In genomic region chr2:107437265-107437664, GRCh38 we compare ENCODE assay signal across 22 cellular contexts.
A peak's percentile ranks its signal among the peaks of the same experiment; 100 is the strongest.
DNase-seq lines count a peak whose midpoint lies in the region; ATAC-seq and FAIRE-seq lines count a peak whose summit lies in the region.
"Had no signal": no experiment of that assay in that cellular context is flagged by ENCODE, and none has a peak within 500 bp of the region (broad histone marks: within the 10 kb centered on the region; RNA-seq: fewer than 3 reads in every experiment).

No MANE protein-coding gene starts in this region.

- H3K4me3 Mint-ChIP-seq in CD8-positive, alpha-beta memory T cell: no peak overlapping the region
- H3K4me3 Mint-ChIP-seq: CD14-positive monocyte; CD4-positive, alpha-beta T cell; GM23338; H9 had no signal

- no peak for DNase-seq in RCC 7860 (ENCODE audit: low spot score)
- DNase-seq in small intestine: no peak
- DNase-seq in CD8-positive, alpha-beta memory T cell: no peak
- DNase-seq in NOMO-1 treated with dmso at 0.1 percent for 144 hours (lab: John Stamatoyannopoulos, UW; ENCODE audit: unreplicated experiment): no peak
- DNase-seq: AML-193; BE2C; Calu3; CD4-positive, alpha-beta T cell; COR-L47; DMS53; DMS79 treated with DMSO at 0.1 percent for 48 hours; H9 had no signal

- H3K27ac Mint-ChIP-seq in CD8-positive, alpha-beta memory T cell: no peak overlapping the region
- H3K27ac Mint-ChIP-seq: CD14-positive monocyte; CD4-positive, alpha-beta T cell; GM23338; H9 had no signal

- no peaks in the 10 kb centered on the region for H3K4me1 ChIP-seq in small intestine (ENCODE audit: control insufficient read depth in 2 of 2, insufficient read depth in 1 of 2, low read depth in 1 of 2, low read length in 1 of 2)
- H3K4me1 ChIP-seq in CD8-positive, alpha-beta memory T cell (ENCODE audit: insufficient read depth, low read length): no peaks in the 10 kb centered on the region
- H3K4me1 ChIP-seq: BE2C; BLaER1 treated with 17β-estradiol and CSF1 and Interleukin-3, amounts not matched to agents 10 nM and 100 nM had no signal

- H3K36me3 ChIP-seq in small intestine (ENCODE audit: control insufficient read depth in 2 of 2, insufficient read depth in 2 of 2, low read length in 2 of 2): no peaks in the 10 kb centered on the region
- no peaks in the 10 kb centered on the region for H3K36me3 ChIP-seq in CD8-positive, alpha-beta memory T cell (ENCODE audit: insufficient read depth, low read length)
- H3K36me3 ChIP-seq: BE2C; BLaER1 treated with 17β-estradiol and CSF1 and Interleukin-3, amounts not matched to agents 10 nM and 100 nM had no signal

- H3K36me3 Mint-ChIP-seq in CD8-positive, alpha-beta memory T cell: no peaks in the 10 kb centered on the region
- H3K36me3 Mint-ChIP-seq: CD14-positive monocyte had no signal

- FAIRE-seq in RCC 7860 (lab: Jason Lieb, UNC) (peak; percentile 96), colon (lab: Jason Lieb, UNC) (peak; percentile 99), islet of Langerhans (lab: Jason Lieb, UNC) (peak; percentile 9), small intestine (lab: Jason Lieb, UNC) (peak; percentile 98)
- FAIRE-seq: GM12892, GM19239 had no signal

- CTCF ChIA-PET in CD8-positive, alpha-beta memory T cell (lab: Charles Lee): no interaction called here

- H3K9me3 Mint-ChIP-seq in CD8-positive, alpha-beta memory T cell: peaks cover 0 to 19% (median 5%) of the 10 kb centered on the region in 5 donors
- H3K9me3 Mint-ChIP-seq: GM23338, H9 had no signal

- no peaks in the 10 kb centered on the region for H3K27me3 ChIP-seq in small intestine (ENCODE audit: control insufficient read depth in 2 of 2, insufficient read depth in 2 of 2, low read length in 2 of 2)
- H3K27me3 ChIP-seq in CD8-positive, alpha-beta memory T cell (ENCODE audit: insufficient read depth, low read length, poor library complexity, severe bottlenecking): no peaks in the 10 kb centered on the region
- H3K27me3 ChIP-seq: BE2C; BLaER1 treated with 17β-estradiol and CSF1 and Interleukin-3, amounts not matched to agents 10 nM and 100 nM had no signal

- POLR2A ChIA-PET in CD8-positive, alpha-beta memory T cell (lab: Charles Lee): no interaction called here

- no peak overlapping the region for H3K4me3 ChIP-seq in small intestine (ENCODE audit: low read depth in 1 of 2, low read length in 2 of 2)
- H3K4me3 ChIP-seq in CD8-positive, alpha-beta memory T cell (ENCODE audit: low read length): no peak overlapping the region
- H3K4me3 ChIP-seq: BLaER1 treated with 17β-estradiol and CSF1 and Interleukin-3, amounts not matched to agents 10 nM and 100 nM; GM23338 had no signal

- no peaks in the 10 kb centered on the region for H3K4me1 Mint-ChIP-seq in CD8-positive, alpha-beta memory T cell
- H3K4me1 Mint-ChIP-seq: CD14-positive monocyte, GM23338, H9 had no signal

- H3K27me3 Mint-ChIP-seq in CD8-positive, alpha-beta memory T cell: no peaks in the 10 kb centered on the region
- H3K27me3 Mint-ChIP-seq: CD4-positive, alpha-beta T cell had no signal

- peaks cover 2% of the 10 kb centered on the region for H3K9me3 ChIP-seq in small intestine (ENCODE audit: control insufficient read depth, low read depth)
- H3K9me3 ChIP-seq in CD8-positive, alpha-beta memory T cell (ENCODE audit: low read length): no peaks in the 10 kb centered on the region
- H3K9me3 ChIP-seq: BE2C; BLaER1 treated with 17β-estradiol and CSF1 and Interleukin-3, amounts not matched to agents 10 nM and 100 nM had no signal

- no peak overlapping the region for H3K27ac ChIP-seq in small intestine (ENCODE audit: low read depth in 1 of 2, low read length in 1 of 2)
- no peak overlapping the region for H3K27ac ChIP-seq in CD8-positive, alpha-beta memory T cell (ENCODE audit: low read depth, low read length)
- H3K27ac ChIP-seq: BLaER1 treated with 17β-estradiol and CSF1 and Interleukin-3, amounts not matched to agents 10 nM and 100 nM had no signal

- ATAC-seq in GM18870 (IDR thresholded peaks at IDR 0.05; ENCODE audit: unreplicated experiment) (no peak), HG02870 (IDR thresholded peaks at IDR 0.05; ENCODE audit: unreplicated experiment) (no peak)
- ATAC-seq: GM23338, HCT116 had no signal
